In the genomic region with DNA sequence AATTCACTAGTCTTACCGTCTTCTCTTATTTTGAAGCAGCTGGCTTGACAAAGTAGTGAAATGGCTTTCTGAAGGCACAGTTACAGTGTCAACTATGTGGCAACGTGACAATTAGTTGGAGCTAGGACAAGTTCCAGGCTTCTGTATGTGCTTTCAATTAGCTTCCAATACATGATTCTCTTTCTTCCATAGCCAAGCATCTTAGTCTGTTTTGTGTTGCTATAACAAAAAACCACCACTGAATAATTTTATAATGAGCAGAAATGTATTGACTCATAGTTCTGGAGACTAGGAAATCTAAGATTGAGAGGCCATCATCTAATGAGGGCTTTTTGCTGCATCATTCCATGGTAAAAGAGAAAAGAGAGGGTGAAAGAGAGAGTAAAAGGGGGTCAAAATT, we compare ENCODE assay signal across 19 cellular contexts.
DNase-seq lines count a peak whose midpoint lies in the region; TF ChIP-seq lines count a peak whose summit lies in the region.
"Had no signal": no experiment of that assay in that cellular context is flagged by ENCODE, and none has a peak within 500 bp of the region (broad histone marks: within the 10 kb centered on the region; RNA-seq: fewer than 3 reads in every experiment).

No MANE protein-coding gene starts in this region.

- 90 to 95% methylated on average over 2 of the region's 2 CpGs for WGBS in sigmoid colon, 2 donors
- 62 to 92% (median 85%) methylated on average over 2 of the region's 2 CpGs for WGBS in stomach, 5 donors

- H3K4me2 ChIP-seq in osteoblast (ENCODE audit: insufficient read depth, low read length): no peak overlapping the region
- H3K4me2 ChIP-seq: A549 had no signal

- POLR2A ChIA-PET in BJ (lab: Charles Lee): no interaction called here

- H3K36me3 ChIP-seq in BJ (ENCODE audit: control insufficient read depth, insufficient read depth, low read length): no peaks in the 10 kb centered on the region
- no peaks in the 10 kb centered on the region for H3K36me3 ChIP-seq in osteoblast (ENCODE audit: insufficient read depth, low read length)
- no peaks in the 10 kb centered on the region for H3K36me3 ChIP-seq in sigmoid colon
- no peaks in the 10 kb centered on the region for H3K36me3 ChIP-seq in stomach

- TF ChIP-seq POLR2A in sigmoid colon (IDR thresholded peaks at IDR 0.05) (no peak), stomach (IDR thresholded peaks at IDR 0.05) (no peak)

- DNase-seq in BJ (ENCODE audit: low read depth) (peak; percentile 5), LHCN-M2 (ENCODE audit: low read depth) (peak; percentile 7), astrocyte of the hippocampus (ENCODE audit: low read depth, low spot score) (peak; percentile 58), osteoblast (ENCODE audit: insufficient read length, low spot score, missing footprints) (no peak), sigmoid colon (no peak), stomach (no peak), dedifferentiated amniotic fluid mesenchymal stem cell (ENCODE audit: extremely low spot score) (no peak)
- no peak for DNase-seq in effector CD4-positive, alpha-beta T cell
- DNase-seq: AML-193, DMS79 treated with DMSO at 0.1 percent for 48 hours, H9, KBM-7, MV-4-11, NCI-H187, NCI-H2227 treated with DMSO at 0.1 percent for 48 hours, NCI-H510A treated with DMSO at 0.1 percent for 48 hours, SIG-M5 had no signal

- H2AFZ ChIP-seq in osteoblast (ENCODE audit: low read length): no peak overlapping the region

- H3K79me2 ChIP-seq in osteoblast (ENCODE audit: insufficient read depth, low read length): no peaks in the 10 kb centered on the region

- H3K4me3 ChIP-seq in BJ (ENCODE audit: low read depth, low read length) (no peak overlapping the region), osteoblast (ENCODE audit: insufficient read depth, low read length) (no peak overlapping the region), sigmoid colon (no peak overlapping the region), stomach (no peak overlapping the region)
- H3K4me3 ChIP-seq: A549 had no signal

- H3K9me3 ChIP-seq in osteoblast (ENCODE audit: low read depth, low read length): no peaks in the 10 kb centered on the region
- no peaks in the 10 kb centered on the region for H3K9me3 ChIP-seq in sigmoid colon
- H3K9me3 ChIP-seq in stomach: no peaks in the 10 kb centered on the region
- H3K9me3 ChIP-seq: A549 had no signal

- intact Hi-C loops in sigmoid colon (cut with DNase I): no loop called here
- intact Hi-C loops in stomach (cut with DNase I; ENCODE audit: low total_unique reads): no loop called here

- CTCF ChIA-PET in BJ (lab: Yijun Ruan, JAX): no interaction called here

- TF ChIP-seq CTCF in BJ (IDR thresholded peaks at IDR 0.05; ENCODE audit: insufficient read depth, low read depth, low read length) (no peak), osteoblast (IDR thresholded peaks at IDR 0.05; ENCODE audit: extremely low read depth, low read depth, low read length) (no peak), sigmoid colon (IDR thresholded peaks at IDR 0.05) (no peak), stomach (IDR thresholded peaks at IDR 0.05) (no peak)

- no peaks in the 10 kb centered on the region for H4K20me1 ChIP-seq in osteoblast (ENCODE audit: insufficient read depth, low read length)

- H3K27me3 ChIP-seq in BJ (ENCODE audit: control insufficient read depth, insufficient read depth, low read length) (no peaks in the 10 kb centered on the region), osteoblast (ENCODE audit: insufficient read depth, low read length) (no peaks in the 10 kb centered on the region), sigmoid colon (no peaks in the 10 kb centered on the region), stomach (no peaks in the 10 kb centered on the region)

- H3K4me1 ChIP-seq in osteoblast (ENCODE audit: insufficient read depth, low read length): peaks cover 47% of the 10 kb centered on the region
- peaks cover 0 to 23% (median 6%) of the 10 kb centered on the region in 4 donors for H3K4me1 ChIP-seq in sigmoid colon
- H3K4me1 ChIP-seq in stomach: no peaks in the 10 kb centered on the region
- H3K4me1 ChIP-seq: A549 had no signal

- TF ChIP-seq EP300 in sigmoid colon (IDR thresholded peaks at IDR 0.05) (no peak), stomach (IDR thresholded peaks at IDR 0.05) (no peak)

- H3K27ac ChIP-seq in osteoblast (ENCODE audit: low read depth, low read length) (peak overlapping the region; percentile 94), sigmoid colon (no peak overlapping the region), stomach (no peak overlapping the region)
- H3K27ac ChIP-seq: A549, RWPE1 had no signal

Comparison
In these comparisons a context has a peak if more than half of its experiments do, and no peak if none do; other contexts are left out.
1. DNase-seq: peak in BJ (single experiment), LHCN-M2 (single experiment) and astrocyte of the hippocampus (single experiment); none in osteoblast (single experiment), effector CD4-positive, alpha-beta T cell (single experiment), sigmoid colon (single experiment), stomach (single experiment) and dedifferentiated amniotic fluid mesenchymal stem cell (single experiment).